18 cellular contexts compared by ENCODE assay signal in the genomic region with DNA sequence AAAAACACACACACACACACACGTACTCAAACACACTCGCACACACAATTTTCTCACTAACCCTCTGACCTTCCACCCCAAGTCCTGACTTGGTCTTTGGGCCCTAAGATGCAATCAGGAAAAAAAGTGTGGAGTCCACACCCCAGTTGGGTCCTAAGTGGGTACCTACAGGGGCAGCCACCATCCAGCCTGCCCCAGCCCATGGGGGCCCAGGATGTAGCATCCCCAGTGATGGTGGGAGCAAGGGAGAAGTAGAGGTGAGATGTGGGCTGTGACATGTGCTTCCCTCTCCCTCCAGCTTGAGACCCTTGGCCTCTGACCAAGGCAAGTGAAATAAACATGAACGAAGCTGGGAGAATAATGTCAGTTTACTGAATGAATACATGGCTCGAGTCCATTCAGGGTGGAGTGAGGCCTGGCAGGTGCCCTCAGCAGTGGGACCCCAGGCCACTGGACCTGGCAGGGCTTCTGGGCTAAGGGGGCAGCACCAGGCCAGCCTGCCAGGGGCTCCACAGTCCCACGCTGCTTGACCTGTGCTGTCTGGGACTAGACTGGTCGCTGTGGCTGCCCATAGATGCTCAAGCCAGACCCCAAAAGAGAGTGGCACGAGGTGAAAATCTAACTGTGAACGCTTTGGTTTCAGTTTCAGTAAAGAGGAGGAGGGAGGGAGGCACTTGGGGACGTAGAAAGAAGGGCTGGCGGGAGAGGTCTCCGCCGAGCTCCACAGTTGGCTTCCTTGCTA.
DNase-seq lines count a peak whose midpoint lies in the region; ATAC-seq, FAIRE-seq and TF ChIP-seq lines count a peak whose summit lies in the region.
"Had no signal": no experiment of that assay in that cellular context is flagged by ENCODE, and none has a peak within 500 bp of the region (broad histone marks: within the 10 kb centered on the region; RNA-seq: fewer than 3 reads in every experiment).

No MANE protein-coding gene starts in this region.

- TF ChIP-seq POLR2A in spleen (IDR thresholded peaks at IDR 0.05), result no peak

- no peak for FAIRE-seq in kidney (lab: Jason Lieb, UNC)

- intact Hi-C loops in kidney (cut with DNase I) (loop anchor here (10.0 kb wide), 1 partner anchor 264 kb away; a partner anchor contains a TSS), spleen (cut with DNase I; ENCODE audit: low total_unique reads) (loop anchor here (5.0 kb wide), 1 partner anchor 706 kb away; no protein-coding TSS in a partner anchor)

- H3K4me3 Mint-ChIP-seq in stimulated activated effector memory CD8-positive, alpha-beta T cell treated with anti-CD3 and anti-CD28 coated beads, Interleukin-12 subunit alpha, Interleukin-12 subunit beta, amount 100 ng/mL, for 72 hours, result no peak overlapping the region

- H3K27ac Mint-ChIP-seq in stimulated activated effector memory CD8-positive, alpha-beta T cell treated with anti-CD3 and anti-CD28 coated beads, Interleukin-12 subunit alpha, Interleukin-12 subunit beta, amount 100 ng/mL, for 72 hours, result no peak overlapping the region

- peaks cover 24% of the 10 kb centered on the region for H3K4me1 Mint-ChIP-seq in stimulated activated effector memory CD8-positive, alpha-beta T cell treated with anti-CD3 and anti-CD28 coated beads, Interleukin-12 subunit alpha, Interleukin-12 subunit beta, amount 100 ng/mL, for 72 hours

- no peaks in the 10 kb centered on the region for H3K9me3 ChIP-seq in kidney (ENCODE audit: control insufficient read depth in 1 of 2, low read length in 2 of 2)
- no peaks in the 10 kb centered on the region for H3K9me3 ChIP-seq in spleen
- H3K9me3 ChIP-seq: SJSA1 had no signal

- H3K4me3 ChIP-seq in kidney (ENCODE audit: low read length in 2 of 2) (no peak overlapping the region), spleen (no peak overlapping the region)
- H3K4me3 ChIP-seq: SJSA1 had no signal

- H3K9ac ChIP-seq in kidney (ENCODE audit: low read length in 2 of 2), result no peak overlapping the region

- no peak for TF ChIP-seq CTCF in kidney (IDR thresholded peaks at IDR 0.05; ENCODE audit: borderline replicate concordance, extremely low read depth, insufficient read depth)
- no peak for TF ChIP-seq CTCF in spleen (IDR thresholded peaks at IDR 0.05 in 8 of 11, conservative IDR thresholded peaks at IDR 0.05 in 3 of 11)

- H3K36me3 ChIP-seq in kidney (ENCODE audit: control insufficient read depth in 1 of 2, insufficient read depth in 2 of 2, low read length in 2 of 2), result no peaks in the 10 kb centered on the region
- no peaks in the 10 kb centered on the region for H3K36me3 ChIP-seq in spleen

- 63 to 75% (median 69%) methylated on average over 12 of the region's 12 CpGs for WGBS in spleen, 5 donors

- H3K4me1 ChIP-seq in kidney (ENCODE audit: control insufficient read depth in 1 of 2, insufficient read depth in 1 of 2, low read depth in 1 of 2, low read length in 2 of 2) (peaks cover 0 to 10% of the 10 kb centered on the region in 2 donors), spleen (peaks cover 4 to 48% (median 23%) of the 10 kb centered on the region in 6 donors)

- ATAC-seq in stimulated activated effector memory CD8-positive, alpha-beta T cell treated with anti-CD3 and anti-CD28 coated beads, Interleukin-12 subunit alpha, Interleukin-12 subunit beta, amount 100 ng/mL, for 72 hours, result no peak
- ATAC-seq in GM19395 (IDR thresholded peaks at IDR 0.05; ENCODE audit: unreplicated experiment), result no peak

- H3K27ac ChIP-seq in kidney (ENCODE audit: low read depth in 2 of 2, low read length in 2 of 2), result no peak overlapping the region
- H3K27ac ChIP-seq in spleen, result no peak overlapping the region
- H3K27ac ChIP-seq: SJSA1 had no signal

- H3K27me3 ChIP-seq in spleen (replicated peaks in 1 of 7), result peaks cover 0 to 77% (median 0%) of the 10 kb centered on the region in 7 donors
- H3K27me3 ChIP-seq: SJSA1 had no signal

- no peaks in the 10 kb centered on the region for H3K9me3 Mint-ChIP-seq in stimulated activated effector memory CD8-positive, alpha-beta T cell treated with anti-CD3 and anti-CD28 coated beads, Interleukin-12 subunit alpha, Interleukin-12 subunit beta, amount 100 ng/mL, for 72 hours

- peak; percentile 45 for DNase-seq in activated effector memory CD4-positive, alpha-beta T cell treated with anti-CD3 and anti-CD28 coated beads, Interleukin-2, amount 50 U/mL, for 16 hours
- no peak for DNase-seq in activated effector memory CD4-positive, alpha-beta T cell treated with Interleukin-2 at 50 U/mL for 16 hours
- DNase-seq in RPMI8226 (peak; percentile 57), kidney (peak; percentile 60), spleen (peak; percentile 54), NOMO-1 treated with DMSO at 0.1 percent for 48 hours (lab: John Stamatoyannopoulos, UW; ENCODE audit: unreplicated experiment) (no peak)
- no peak for DNase-seq in stimulated activated effector memory CD8-positive, alpha-beta T cell treated with anti-CD3 and anti-CD28 coated beads, Interleukin-12 subunit alpha, Interleukin-12 subunit beta, amount 100 ng/mL, for 72 hours (ENCODE audit: low spot score in 2 of 2)
- DNase-seq: 8988T, C1 segment of cervical spinal cord, COR-L47, DMS153, EL, HCEC 1CT, NCI-H1436 treated with DMSO at 0.1 percent for 48 hours, NCI-H446 treated with DMSO at 0.1 percent for 48 hours, NCI-H82 had no signal

- H3K36me3 Mint-ChIP-seq in stimulated activated effector memory CD8-positive, alpha-beta T cell treated with anti-CD3 and anti-CD28 coated beads, Interleukin-12 subunit alpha, Interleukin-12 subunit beta, amount 100 ng/mL, for 72 hours, result no peaks in the 10 kb centered on the region

Comparison
In these comparisons a context has a peak if more than half of its experiments do, and no peak if none do; other contexts are left out.
1. DNase-seq: peak in activated effector memory CD4-positive, alpha-beta T cell treated with anti-CD3 and anti-CD28 coated beads, Interleukin-2, amount 50 U/mL, for 16 hours (single experiment), RPMI8226 (single experiment), kidney (single experiment) and spleen (single experiment); none in activated effector memory CD4-positive, alpha-beta T cell treated with Interleukin-2 at 50 U/mL for 16 hours (single experiment), NOMO-1 treated with DMSO at 0.1 percent for 48 hours (single experiment) and stimulated activated effector memory CD8-positive, alpha-beta T cell treated with anti-CD3 and anti-CD28 coated beads, Interleukin-12 subunit alpha, Interleukin-12 subunit beta, amount 100 ng/mL, for 72 hours (0 of 2).